ENCODE assay signal across 8 cellular contexts in the genomic region with DNA sequence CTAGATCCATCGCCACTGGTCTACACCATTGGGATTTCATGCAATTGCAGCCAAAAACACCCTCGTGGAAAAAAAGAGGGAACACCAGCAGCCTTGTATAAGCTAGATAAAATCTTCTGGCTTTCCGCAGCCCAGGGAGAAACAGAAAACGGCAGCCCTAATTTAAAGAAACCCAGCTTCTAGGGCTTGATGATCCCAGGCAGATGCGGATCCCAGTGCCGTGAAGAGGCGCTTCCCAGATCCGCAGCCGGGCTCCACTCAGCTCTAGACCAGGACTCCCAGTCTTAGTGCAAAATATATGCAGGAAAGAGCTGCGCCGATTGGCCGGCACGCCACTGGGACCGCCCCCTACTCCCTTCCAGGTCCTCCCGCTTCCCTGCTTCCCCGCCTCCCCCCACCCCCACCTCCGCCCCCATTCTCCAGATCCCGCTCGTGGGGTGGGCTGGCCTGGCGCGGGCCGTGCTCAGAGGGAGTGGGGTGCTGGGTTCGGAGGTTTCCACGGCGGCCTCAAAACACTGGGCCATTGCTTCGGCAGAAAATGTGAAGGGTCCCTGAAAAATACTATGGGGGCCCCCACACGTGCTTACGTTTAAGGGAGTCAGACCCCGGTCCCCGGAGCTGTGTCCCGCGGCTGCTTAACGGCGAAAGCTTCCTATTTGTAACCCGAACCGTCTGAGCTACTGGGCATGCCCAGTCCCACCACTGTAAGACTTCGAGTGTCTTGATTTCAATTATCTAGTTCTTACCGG.
DNase-seq lines count a peak whose midpoint lies in the region; ATAC-seq, FAIRE-seq and TF ChIP-seq lines count a peak whose summit lies in the region.

No MANE protein-coding gene starts in this region.

- peak; percentile 46 for FAIRE-seq in A204.1 (lab: Jason Lieb, UNC)
- FAIRE-seq in H54 (lab: Jason Lieb, UNC) = peak; percentile 15
- peak; percentile 78 for FAIRE-seq in islet of Langerhans (lab: Jason Lieb, UNC)

- peak; percentile 45 for ATAC-seq in activated B cell treated with CpG ODN at 0.5 μM for 24 hours (ENCODE audit: low read depth)
- ATAC-seq in GM21515 (IDR thresholded peaks at IDR 0.05; ENCODE audit: unreplicated experiment) = no peak

- peak overlapping the region; percentile 59 for H3K4me3 ChIP-seq in colonic mucosa
- peak overlapping the region; percentile 78 to 99 (median 83) for H3K4me3 ChIP-seq in skeletal muscle tissue (ENCODE audit: low read length in 3 of 3)

- DNase-seq in H54 (ENCODE audit: insufficient read length, low spot score) (peak; percentile 52), NCI-H226 (peak; percentile 89), activated B cell treated with CpG ODN at 0.5 μM for 24 hours (peak; percentile 39), colonic mucosa (peak; percentile 98)

- H3K9ac ChIP-seq in colonic mucosa (ENCODE audit: low read depth in 2 of 2, low read length in 2 of 2) (peak overlapping the region; percentile 80 to 92), skeletal muscle tissue (ENCODE audit: low read depth in 1 of 3, low read length in 3 of 3) (peak overlapping the region; percentile 83 to 95 (median 89))

- peaks cover 12% of the 10 kb centered on the region for H3K27me3 Mint-ChIP-seq in activated B cell treated with CpG ODN at 0.5 μM for 24 hours

- H3K9me3 ChIP-seq in colonic mucosa (no peaks in the 10 kb centered on the region), skeletal muscle tissue (ENCODE audit: control insufficient read depth in 3 of 3, low read length in 3 of 3) (no peaks in the 10 kb centered on the region)

- TF ChIP-seq POLR2A in H54 (IDR thresholded peaks at IDR 0.05; ENCODE audit: low read depth, low read length) = peak; percentile 87

- H3K4me1 Mint-ChIP-seq in activated B cell treated with CpG ODN at 0.5 μM for 24 hours = peaks cover 28% of the 10 kb centered on the region

- no peaks in the 10 kb centered on the region for H3K36me3 Mint-ChIP-seq in activated B cell treated with CpG ODN at 0.5 μM for 24 hours (ENCODE audit: low read depth)

- no peaks in the 10 kb centered on the region for H3K9me3 Mint-ChIP-seq in activated B cell treated with CpG ODN at 0.5 μM for 24 hours

- H3K4me1 ChIP-seq in colonic mucosa (peaks cover 3% of the 10 kb centered on the region), skeletal muscle tissue (ENCODE audit: control insufficient read depth in 3 of 3, insufficient read depth in 3 of 3, low read length in 3 of 3) (peaks cover 15 to 41% (median 40%) of the 10 kb centered on the region in 3 donors)

- POLR2A ChIA-PET in activated B cell treated with CpG ODN at 0.5 μM for 24 hours (lab: Charles Lee) = interaction anchor here (0.6 to 1.0 kb wide), 3 partner anchors 194 to 319 kb away, joined by 4 read pairs; no protein-coding TSS in a partner anchor

- CTCF ChIA-PET in activated B cell treated with CpG ODN at 0.5 μM for 24 hours (lab: Charles Lee) = interaction anchor here (1.1 to 7.9 kb wide), 8 partner anchors 32 to 533 kb away, joined by 3 to 103 read pairs (median 13); no protein-coding TSS in a partner anchor

- H3K27ac Mint-ChIP-seq in activated B cell treated with CpG ODN at 0.5 μM for 24 hours = no peak overlapping the region

- intact Hi-C loops in activated B cell treated with CpG ODN at 0.5 μM for 24 hours (cut with micrococcal nuclease) = loop anchor here (1.0 to 10.0 kb wide), 3 partner anchors 193 to 1462 kb away; no protein-coding TSS in a partner anchor
- intact Hi-C loops in colonic mucosa (cut with DNase I) = no loop called here

- TF ChIP-seq CTCF in activated B cell treated with CpG ODN at 0.5 μM for 24 hours (IDR thresholded peaks at IDR 0.05) (no peak), colonic mucosa (IDR thresholded peaks at IDR 0.05) (no peak)

- H3K36me3 ChIP-seq in colonic mucosa (no peaks in the 10 kb centered on the region), skeletal muscle tissue (ENCODE audit: control insufficient read depth in 3 of 3, insufficient read depth in 3 of 3, low read length in 3 of 3) (peaks cover 8 to 18% (median 16%) of the 10 kb centered on the region in 3 donors)

- H3K4me3 Mint-ChIP-seq in activated B cell treated with CpG ODN at 0.5 μM for 24 hours = peak overlapping the region; percentile 85

- H3K27me3 ChIP-seq in colonic mucosa (no peaks in the 10 kb centered on the region), skeletal muscle tissue (ENCODE audit: control insufficient read depth in 3 of 3, insufficient read depth in 3 of 3, low read length in 3 of 3) (no peaks in the 10 kb centered on the region)

- H3K27ac ChIP-seq in colonic mucosa (peak overlapping the region; percentile 94), skeletal muscle tissue (ENCODE audit: low read depth, low read length) (peak overlapping the region; percentile 93)

Comparison
In these comparisons a context has a peak if more than half of its experiments do, and no peak if none do; other contexts are left out.
1. DNase-seq: peak in every context shown above with its lines; median percentile 98 in colonic mucosa; 89 in NCI-H226; 52 in H54; 39 in activated B cell treated with CpG ODN at 0.5 μM for 24 hours.